29 cellular contexts compared by ENCODE assay signal in genomic region chr13:75744127-75744526, GRCh38.
"Had no signal": no experiment of that assay in that cellular context is flagged by ENCODE, and none has a peak within 500 bp of the region (broad histone marks: within the 10 kb centered on the region; RNA-seq: fewer than 3 reads in every experiment).

No MANE protein-coding gene starts in this region.

- H3K4me1 ChIP-seq: colonic mucosa, esophagus muscularis mucosa, spleen, suprapubic skin, transverse colon had no signal

- DNase-seq: activated CD4-positive, alpha-beta T cell treated with anti-CD3 and anti-CD28 coated beads for 36 hours; activated CD4-positive, CD25-positive, alpha-beta regulatory T cell; activated CD8-positive, alpha-beta memory T cell treated with anti-CD3 and anti-CD28 coated beads, Interleukin-2, amount 10 ng/mL, durations not matched to agents 7 days and 5 days; activated CD8-positive, alpha-beta T cell treated with anti-CD3 and anti-CD28 coated beads, Interleukin-2, amount 10 ng/mL, durations not matched to agents 7 days and 5 days; activated naive CD8-positive, alpha-beta T cell treated with anti-CD3 and anti-CD28 coated beads, Interleukin-2, amount 50 U/mL, for 24 hours; activated T-cell treated with anti-CD3 and anti-CD28 coated beads, Interleukin-2, amount 50 U/mL, for 48 hours; amygdala; colonic mucosa; effector memory CD8-positive, alpha-beta T cell; gastrocnemius medialis; hippocampal formation; kidney; left colon; naive B cell; nephron progenitor cell; ovary; retina; spleen; stimulated activated naive CD4-positive, alpha-beta T cell; T-cell; transverse colon had no signal

- H3K4me3 Mint-ChIP-seq: activated CD4-positive, alpha-beta T cell treated with anti-CD3 and anti-CD28 coated beads for 36 hours; activated CD8-positive, alpha-beta memory T cell treated with anti-CD3 and anti-CD28 coated beads, Interleukin-2, amount 10 ng/mL, durations not matched to agents 7 days and 5 days; activated CD8-positive, alpha-beta T cell treated with anti-CD3 and anti-CD28 coated beads, Interleukin-2, amount 10 ng/mL, durations not matched to agents 7 days and 5 days; activated naive CD4-positive, alpha-beta T cell treated with anti-CD3 and anti-CD28 coated beads, Interleukin-2, amount 50 U/mL, for 24 hours; activated naive CD8-positive, alpha-beta T cell treated with anti-CD3 and anti-CD28 coated beads, Interleukin-2, amount 50 U/mL, for 24 hours; effector memory CD8-positive, alpha-beta T cell; mesothelial cell of epicardium; nephron progenitor cell; T-cell; T-helper 2 cell treated with Interferon-gamma antibody and Interleukin-4, amounts not matched to agents 5 μg/mL and 100 μg/mL, for 36 hours had no signal

- H3K27ac Mint-ChIP-seq: activated CD4-positive, alpha-beta T cell treated with anti-CD3 and anti-CD28 coated beads for 36 hours; activated CD8-positive, alpha-beta memory T cell treated with anti-CD3 and anti-CD28 coated beads, Interleukin-2, amount 10 ng/mL, durations not matched to agents 7 days and 5 days; activated CD8-positive, alpha-beta T cell treated with anti-CD3 and anti-CD28 coated beads, Interleukin-2, amount 10 ng/mL, durations not matched to agents 7 days and 5 days; activated naive CD4-positive, alpha-beta T cell treated with anti-CD3 and anti-CD28 coated beads, Interleukin-2, amount 50 U/mL, for 24 hours; activated naive CD8-positive, alpha-beta T cell treated with anti-CD3 and anti-CD28 coated beads, Interleukin-2, amount 50 U/mL, for 24 hours; activated T-helper 2 cell treated with anti-CD3 and anti-CD28 coated beads, Interferon-gamma antibody, Interleukin-2, Interleukin-4, amounts not matched to agents 10 μg/mL and 5 μg/mL and 100 μg/mL, durations not matched to agents 14 hours and 24 hours and 36 hours; effector memory CD8-positive, alpha-beta T cell; mesothelial cell of epicardium; nephron progenitor cell; progenitor cell of endocrine pancreas; T-helper 2 cell treated with Interferon-gamma antibody and Interleukin-4, amounts not matched to agents 5 μg/mL and 100 μg/mL, for 36 hours had no signal

- H3K27me3 Mint-ChIP-seq: activated CD4-positive, alpha-beta T cell treated with anti-CD3 and anti-CD28 coated beads for 36 hours; activated CD8-positive, alpha-beta memory T cell treated with anti-CD3 and anti-CD28 coated beads, Interleukin-2, amount 10 ng/mL, durations not matched to agents 7 days and 5 days; activated naive CD4-positive, alpha-beta T cell treated with anti-CD3 and anti-CD28 coated beads, Interleukin-2, amount 50 U/mL, for 24 hours; activated naive CD8-positive, alpha-beta T cell treated with anti-CD3 and anti-CD28 coated beads, Interleukin-2, amount 50 U/mL, for 24 hours; effector memory CD8-positive, alpha-beta T cell; naive B cell; progenitor cell of endocrine pancreas; T-cell had no signal

- H3K27me3 ChIP-seq: colonic mucosa, esophagus muscularis mucosa, gastrocnemius medialis, neutrophil, ovary, spleen, suprapubic skin, transverse colon had no signal

- H3K4me3 ChIP-seq: colonic mucosa, esophagus muscularis mucosa, gastrocnemius medialis, ovary, spleen, suprapubic skin, transverse colon had no signal

- H3K9me3 ChIP-seq: colonic mucosa, esophagus muscularis mucosa, gastrocnemius medialis, neutrophil, ovary, transverse colon had no signal

- H3K4me1 Mint-ChIP-seq: activated CD8-positive, alpha-beta memory T cell treated with anti-CD3 and anti-CD28 coated beads, Interleukin-2, amount 10 ng/mL, durations not matched to agents 7 days and 5 days; mesothelial cell of epicardium; naive B cell; nephron progenitor cell had no signal

- H3K27ac ChIP-seq: colonic mucosa, esophagus muscularis mucosa, gastrocnemius medialis, neutrophil, ovary, spleen, suprapubic skin, transverse colon had no signal

- H3K36me3 Mint-ChIP-seq: activated CD8-positive, alpha-beta memory T cell treated with anti-CD3 and anti-CD28 coated beads, Interleukin-2, amount 10 ng/mL, durations not matched to agents 7 days and 5 days had no signal

- H3K9me3 Mint-ChIP-seq: effector memory CD8-positive, alpha-beta T cell had no signal

- H3K36me3 ChIP-seq: colonic mucosa, esophagus muscularis mucosa, gastrocnemius medialis, neutrophil, ovary, spleen, suprapubic skin, transverse colon had no signal

- ATAC-seq: activated CD4-positive, alpha-beta T cell treated with anti-CD3 and anti-CD28 coated beads for 36 hours; activated CD8-positive, alpha-beta memory T cell treated with anti-CD3 and anti-CD28 coated beads, Interleukin-2, amount 10 ng/mL, durations not matched to agents 7 days and 5 days; activated CD8-positive, alpha-beta T cell treated with anti-CD3 and anti-CD28 coated beads, Interleukin-2, amount 10 ng/mL, durations not matched to agents 7 days and 5 days; activated naive CD8-positive, alpha-beta T cell treated with anti-CD3 and anti-CD28 coated beads, Interleukin-2, amount 50 U/mL, for 24 hours; effector memory CD8-positive, alpha-beta T cell; gastrocnemius medialis; left colon; T-cell had no signal
